ENCODE assay signal across 11 cellular contexts in the genomic region with DNA sequence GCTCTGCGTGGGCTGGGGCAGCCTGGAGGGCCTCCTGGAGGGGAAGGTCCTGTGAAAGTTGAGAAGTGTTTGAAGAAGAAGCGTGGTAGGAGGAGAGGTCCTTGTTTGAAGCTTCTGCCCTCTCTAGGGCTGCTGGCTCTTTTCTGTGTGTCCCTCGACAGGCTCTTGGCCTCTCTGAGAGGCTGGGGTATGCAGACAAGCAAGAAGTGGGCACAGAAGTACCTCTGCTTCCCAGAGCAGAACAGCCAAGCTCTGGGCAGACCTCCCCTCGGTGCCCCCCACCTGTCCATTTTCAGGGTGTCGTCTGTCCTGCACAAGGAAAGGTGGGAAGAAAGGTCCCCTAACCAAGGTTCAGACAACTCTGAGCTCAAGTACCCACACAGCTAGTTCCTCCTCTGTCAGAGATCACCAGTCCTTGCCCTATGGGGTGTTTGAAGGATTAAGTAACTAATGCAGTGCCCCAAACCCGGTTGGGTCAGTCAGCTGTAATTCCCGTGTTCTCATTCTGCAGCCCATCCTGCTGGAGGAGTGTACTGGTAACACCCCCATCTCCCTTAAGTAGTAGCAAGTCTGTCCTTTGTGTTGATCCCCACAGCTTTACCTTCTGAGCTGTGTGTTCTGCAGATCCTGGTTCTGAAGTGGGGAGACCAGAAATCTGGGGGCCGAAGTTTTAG. TPM values are rescaled to one million over a fixed set of nuclear protein-coding genes. Genes with fewer than 3 reads are reported as not detected.
A peak's percentile ranks its signal among the peaks of the same experiment; 100 is the strongest.
DNase-seq lines count a peak whose midpoint lies in the region; ATAC-seq lines count a peak whose summit lies in the region.
"Had no signal": no experiment of that assay in that cellular context is flagged by ENCODE, and none has a peak within 500 bp of the region (broad histone marks: within the 10 kb centered on the region; RNA-seq: fewer than 3 reads in every experiment).

No MANE protein-coding gene starts in this region.

- peak overlapping the region; percentile 93 for H3K4me3 Mint-ChIP-seq in activated naive CD4-positive, alpha-beta T cell treated with anti-CD3 and anti-CD28 coated beads for 36 hours
- H3K4me3 Mint-ChIP-seq in T-cell: peak overlapping the region; percentile 84 to 93 (median 93)

- H3K36me3 ChIP-seq in thymus (ENCODE audit: control insufficient read depth, insufficient read depth): peaks cover 7% of the 10 kb centered on the region

- intact Hi-C loops in activated naive CD4-positive, alpha-beta T cell treated with anti-CD3 and anti-CD28 coated beads for 36 hours (cut with micrococcal nuclease): loop anchor here (1.0 to 10.0 kb wide), 9 partner anchors 8 to 837 kb away; a partner anchor contains a TSS

- H3K27ac ChIP-seq in layer of hippocampus (ENCODE audit: low read depth, low read length): peak overlapping the region; percentile 73
- H3K27ac ChIP-seq in thymus (ENCODE audit: low read depth): peak overlapping the region; percentile 98
- H3K27ac ChIP-seq: SJCRH30 had no signal

- WGBS in thymus: 10% methylated on average over 8 of the region's 8 CpGs

- H3K4me1 ChIP-seq in thymus (ENCODE audit: control insufficient read depth, insufficient read depth, low read length): peaks cover 74% of the 10 kb centered on the region

- peak overlapping the region; percentile 51 for H3K4me3 ChIP-seq in thymus (ENCODE audit: low read length)
- H3K4me3 ChIP-seq: SJCRH30 had no signal

- H3K27me3 Mint-ChIP-seq in activated naive CD4-positive, alpha-beta T cell treated with anti-CD3 and anti-CD28 coated beads for 36 hours (ENCODE audit: low read depth): no peaks in the 10 kb centered on the region
- H3K27me3 Mint-ChIP-seq in T-cell: no peaks in the 10 kb centered on the region

- CTCF ChIA-PET in activated naive CD4-positive, alpha-beta T cell treated with anti-CD3 and anti-CD28 coated beads for 36 hours (lab: Charles Lee): interaction anchor here (0.6 to 29.5 kb wide), 12 partner anchors 3 to 348 kb away, joined by 3 to 1193 read pairs (median 4); a partner anchor contains a TSS
- CTCF ChIA-PET in T-cell (lab: Charles Lee): interaction anchor here (0.5 to 3.3 kb wide), 17 partner anchors 9 to 207 kb away, joined by 3 to 93 read pairs (median 5); a partner anchor contains a TSS

- H3K9me3 ChIP-seq in thymus (ENCODE audit: control insufficient read depth): no peaks in the 10 kb centered on the region
- H3K9me3 ChIP-seq: SJCRH30 had no signal

- in situ Hi-C loops in G401 (cut with HindIII; ENCODE audit: low sequenced_read_pairs): no loop called here

- peaks cover 67% of the 10 kb centered on the region for H3K36me3 Mint-ChIP-seq in activated naive CD4-positive, alpha-beta T cell treated with anti-CD3 and anti-CD28 coated beads for 36 hours (ENCODE audit: low read depth)
- H3K36me3 Mint-ChIP-seq in T-cell: peaks cover 14% of the 10 kb centered on the region

- peaks cover 62% of the 10 kb centered on the region for H3K4me1 Mint-ChIP-seq in activated naive CD4-positive, alpha-beta T cell treated with anti-CD3 and anti-CD28 coated beads for 36 hours (ENCODE audit: low read depth)
- H3K4me1 Mint-ChIP-seq in T-cell: peaks cover 93 to 97% (median 94%) of the 10 kb centered on the region in 3 donors

- no peaks in the 10 kb centered on the region for H3K9me3 Mint-ChIP-seq in activated naive CD4-positive, alpha-beta T cell treated with anti-CD3 and anti-CD28 coated beads for 36 hours
- H3K9me3 Mint-ChIP-seq in T-cell: no peaks in the 10 kb centered on the region

- POLR2A ChIA-PET in T-cell (lab: Charles Lee): interaction anchor here (0.5 to 1.9 kb wide), 6 partner anchors 9 to 657 kb away, joined by 3 to 15 read pairs (median 6); no protein-coding TSS in a partner anchor

- ATAC-seq in T-cell (replicated peaks in 1 of 4) (no peak), GM21515 (IDR thresholded peaks at IDR 0.05; ENCODE audit: unreplicated experiment) (no peak)

- no peak for DNase-seq in activated naive CD4-positive, alpha-beta T cell treated with anti-CD3 and anti-CD28 coated beads for 36 hours
- no peak for DNase-seq in activated naive CD4-positive, alpha-beta T cell treated with Interleukin-2 at 50 U/mL for 16 hours
- DNase-seq in T-cell: peak in 1 of 34 experiments; percentile 11
- DNase-seq in AG20443 (ENCODE audit: low spot score): no peak
- DNase-seq in G401 (ENCODE audit: low spot score): no peak
- DNase-seq: SJCRH30 had no signal

- H3K27me3 ChIP-seq in layer of hippocampus (ENCODE audit: control insufficient read depth, insufficient read depth, low read length) (no peaks in the 10 kb centered on the region), thymus (ENCODE audit: control insufficient read depth, insufficient read depth) (no peaks in the 10 kb centered on the region)
- H3K27me3 ChIP-seq: SJCRH30 had no signal

- peak overlapping the region; percentile 99 for H3K27ac Mint-ChIP-seq in activated naive CD4-positive, alpha-beta T cell treated with anti-CD3 and anti-CD28 coated beads for 36 hours
- H3K27ac Mint-ChIP-seq in T-cell: peak overlapping the region; percentile 99 to 100

RNA-seq across cellular contexts. Expression of a gene that starts 6.3 kb away (rescaled TPM):
- total RNA-seq in activated naive CD4-positive, alpha-beta T cell treated with anti-CD3 and anti-CD28 coated beads for 36 hours: 100 to 1,000 TPM; 272 to 282 TPM
- total RNA-seq in T-cell: 100 to 1,000 TPM; 198 to 296 (median 271) TPM
- 94.4 TPM for polyA plus RNA-seq in thymus
- total RNA-seq in G401 (2014; rRNA removed; shearing (Covaris generic)): 27.8 and 31.3 TPM in 2 replicates

RNA-seq across cellular contexts. Expression of a gene that starts 24.5 kb away (rescaled TPM):
- not detected for total RNA-seq in activated naive CD4-positive, alpha-beta T cell treated with anti-CD3 and anti-CD28 coated beads for 36 hours
- total RNA-seq in T-cell: 1 to 10 TPM in 1 of 5 donors, under 1 TPM in 4; 0.42 to 1.6 (median 0.44) TPM
- polyA plus RNA-seq in thymus: 0.41 TPM
- total RNA-seq in G401 (2014; rRNA removed; shearing (Covaris generic)): not detected in 2 replicates
- total RNA-seq: SJCRH30 had no signal

RNA-seq across cellular contexts. Expression of a gene that starts 38.2 kb away (rescaled TPM):
- not detected for total RNA-seq in activated naive CD4-positive, alpha-beta T cell treated with anti-CD3 and anti-CD28 coated beads for 36 hours
- total RNA-seq in T-cell: under 1 TPM in 3 of 5 donors, not detected in 2; 0.16 to 0.50 (median 0.26) TPM
- 1.1 TPM for polyA plus RNA-seq in thymus
- total RNA-seq in G401 (2014; rRNA removed; shearing (Covaris generic)): not detected in 2 replicates
- total RNA-seq: bronchial epithelial cell, SJCRH30 had no signal

RNA-seq across cellular contexts. Expression of a gene that starts 39.5 kb away (rescaled TPM):
- total RNA-seq in activated naive CD4-positive, alpha-beta T cell treated with anti-CD3 and anti-CD28 coated beads for 36 hours: not detected
- not detected for total RNA-seq in T-cell
- 0.05 TPM for polyA plus RNA-seq in thymus
- total RNA-seq in G401 (2014; rRNA removed; shearing (Covaris generic)): not detected in 2 replicates
- total RNA-seq: bronchial epithelial cell, HT1080, SJCRH30 had no signal

RNA-seq across cellular contexts. Expression of a gene that starts 54.8 kb away (rescaled TPM):
- 10 to 100 TPM; 58.9 to 69.2 TPM for total RNA-seq in activated naive CD4-positive, alpha-beta T cell treated with anti-CD3 and anti-CD28 coated beads for 36 hours
- total RNA-seq in T-cell: 100 to 1,000 TPM in 3 of 5 donors, 10 to 100 TPM in 2; 53.4 to 112 (median 101) TPM
- 59.4 TPM for polyA plus RNA-seq in thymus
- total RNA-seq in G401 (2014; rRNA removed; shearing (Covaris generic)): 32.1 and 40.9 TPM in 2 replicates
